Comparison of ENCODE assay signal across 9 cellular contexts in genomic region chr1:228058981-228059535, GRCh38. TPM values are rescaled to one million over a fixed set of nuclear protein-coding genes. Genes with fewer than 3 reads are reported as not detected.
DNase-seq lines count a peak whose midpoint lies in the region; ATAC-seq and TF ChIP-seq lines count a peak whose summit lies in the region.
"Had no signal": no experiment of that assay in that cellular context is flagged by ENCODE, and none has a peak within 500 bp of the region (broad histone marks: within the 10 kb centered on the region; RNA-seq: fewer than 3 reads in every experiment).

No MANE protein-coding gene starts in this region.

- no peak overlapping the region for H3K23ac ChIP-seq in trophoblast cell (ENCODE audit: low read length)

- H3K4me3 ChIP-seq in trophoblast cell (ENCODE audit: low read depth, low read length) = no peak overlapping the region

- no peak overlapping the region for H3K4ac ChIP-seq in trophoblast cell (ENCODE audit: low read depth, low read length)

- ATAC-seq in activated CD8-positive, alpha-beta memory T cell treated with anti-CD3 and anti-CD28 coated beads, Interleukin-2, amount 10 ng/mL, durations not matched to agents 7 days and 5 days = peak; percentile 59
- ATAC-seq in left lobe of liver = peak; percentile 24

- no peak for TF ChIP-seq CTCF in type B pancreatic cell (conservative IDR thresholded peaks at IDR 0.05)

- CTCF ChIA-PET in activated CD8-positive, alpha-beta memory T cell treated with anti-CD3 and anti-CD28 coated beads, Interleukin-2, amount 10 ng/mL, durations not matched to agents 7 days and 5 days (lab: Charles Lee) = interaction anchor here (1.4 kb wide), 1 partner anchor 60 kb away, joined by 5 read pairs; no protein-coding TSS in a partner anchor

- no peak overlapping the region for H2AFZ ChIP-seq in trophoblast cell (ENCODE audit: insufficient read depth, low read length, poor library complexity)

- H3K27ac ChIP-seq in trophoblast cell (ENCODE audit: low read depth, low read length) = no peak overlapping the region

- H3K79me1 ChIP-seq in trophoblast cell (ENCODE audit: low read length) = no peaks in the 10 kb centered on the region

- H3K36me3 Mint-ChIP-seq in activated CD8-positive, alpha-beta memory T cell treated with anti-CD3 and anti-CD28 coated beads, Interleukin-2, amount 10 ng/mL, durations not matched to agents 7 days and 5 days = no peaks in the 10 kb centered on the region
- no peaks in the 10 kb centered on the region for H3K36me3 Mint-ChIP-seq in type B pancreatic cell
- H3K36me3 Mint-ChIP-seq: brain had no signal

- peaks cover 6% of the 10 kb centered on the region for H3K4me1 Mint-ChIP-seq in activated CD8-positive, alpha-beta memory T cell treated with anti-CD3 and anti-CD28 coated beads, Interleukin-2, amount 10 ng/mL, durations not matched to agents 7 days and 5 days
- H3K4me1 Mint-ChIP-seq in type B pancreatic cell (ENCODE audit: unreplicated experiment) = no peaks in the 10 kb centered on the region
- H3K4me1 Mint-ChIP-seq: brain had no signal

- no peak overlapping the region for H4K12ac ChIP-seq in trophoblast cell (ENCODE audit: low read depth, low read length)

- H3K4me3 Mint-ChIP-seq in activated CD8-positive, alpha-beta memory T cell treated with anti-CD3 and anti-CD28 coated beads, Interleukin-2, amount 10 ng/mL, durations not matched to agents 7 days and 5 days = no peak overlapping the region
- peak overlapping the region; percentile 81 for H3K4me3 Mint-ChIP-seq in type B pancreatic cell

- H3K27me3 Mint-ChIP-seq in activated CD8-positive, alpha-beta memory T cell treated with anti-CD3 and anti-CD28 coated beads, Interleukin-2, amount 10 ng/mL, durations not matched to agents 7 days and 5 days = peaks cover 63% of the 10 kb centered on the region
- peaks cover 62% of the 10 kb centered on the region for H3K27me3 Mint-ChIP-seq in type B pancreatic cell

- no peaks in the 10 kb centered on the region for H3K79me2 ChIP-seq in trophoblast cell (ENCODE audit: control insufficient read depth, insufficient read depth, low read length, poor library complexity)

- peak; percentile 51 for DNase-seq in activated CD8-positive, alpha-beta memory T cell treated with anti-CD3 and anti-CD28 coated beads, Interleukin-2, amount 10 ng/mL, durations not matched to agents 7 days and 5 days
- no peak for DNase-seq in activated CD8-positive, alpha-beta memory T cell treated with anti-CD3 and anti-CD28 coated beads, Interleukin-2, amount 50 U/mL, for 48 hours
- DNase-seq in activated gamma-delta T cell (lab: John Stamatoyannopoulos, UW) (peak; percentile 58), left lobe of liver (ENCODE audit: low spot score) (no peak), type B pancreatic cell (ENCODE audit: extremely low spot score, unreplicated experiment) (no peak), NCI-H1930 (lab: John Stamatoyannopoulos, UW) (no peak), trophoblast cell (no peak), NAMALWA (ENCODE audit: low spot score) (no peak)

- no peaks in the 10 kb centered on the region for H3K36me3 ChIP-seq in trophoblast cell (ENCODE audit: control insufficient read depth in 1 of 2, insufficient read depth in 2 of 2, low read length in 2 of 2)

- H3K9me3 Mint-ChIP-seq in activated CD8-positive, alpha-beta memory T cell treated with anti-CD3 and anti-CD28 coated beads, Interleukin-2, amount 10 ng/mL, durations not matched to agents 7 days and 5 days (ENCODE audit: low read depth) = no peaks in the 10 kb centered on the region
- peaks cover 5% of the 10 kb centered on the region for H3K9me3 Mint-ChIP-seq in type B pancreatic cell

- H3K9me3 ChIP-seq in trophoblast cell (ENCODE audit: insufficient read depth, low read depth, low read length) = peaks cover 26% of the 10 kb centered on the region

- no peak overlapping the region for H3K4me2 ChIP-seq in trophoblast cell (ENCODE audit: low read length)

- H2BK5ac ChIP-seq in trophoblast cell (ENCODE audit: low read depth, low read length, poor library complexity) = no peak overlapping the region

- H2BK12ac ChIP-seq in trophoblast cell (ENCODE audit: low read length) = no peak overlapping the region

- no peak overlapping the region for H3K18ac ChIP-seq in trophoblast cell (ENCODE audit: low read length)

- peaks cover 5% of the 10 kb centered on the region for H3K27me3 ChIP-seq in trophoblast cell (ENCODE audit: insufficient read depth, low read length)

- no peak overlapping the region for H4K91ac ChIP-seq in trophoblast cell (ENCODE audit: low read depth, low read length)

- H3K4me1 ChIP-seq in trophoblast cell (ENCODE audit: control insufficient read depth in 1 of 2, insufficient read depth in 2 of 2, low read length in 2 of 2) = no peaks in the 10 kb centered on the region

- no peak overlapping the region for H3K14ac ChIP-seq in trophoblast cell (ENCODE audit: low read length)

- no peak overlapping the region for H4K8ac ChIP-seq in trophoblast cell (ENCODE audit: low read depth, low read length)

- H2AK5ac ChIP-seq in trophoblast cell (ENCODE audit: low read length) = no peak overlapping the region

- no peak overlapping the region for H3K9ac ChIP-seq in trophoblast cell (ENCODE audit: low read length)

- H3K27ac Mint-ChIP-seq in activated CD8-positive, alpha-beta memory T cell treated with anti-CD3 and anti-CD28 coated beads, Interleukin-2, amount 10 ng/mL, durations not matched to agents 7 days and 5 days = no peak overlapping the region
- H3K27ac Mint-ChIP-seq in type B pancreatic cell = no peak overlapping the region

- no CpG with 5 or more reads among the region's 60 CpGs for WGBS in trophoblast cell (ENCODE audit: extremely low coverage, insufficient coverage, insufficient read length)

- H2BK120ac ChIP-seq in trophoblast cell (ENCODE audit: insufficient read depth, low read length, poor library complexity) = no peak overlapping the region

RNA-seq across cellular contexts. Expression of gene ARF1, which starts 23.4 kb away (rescaled TPM):
- 100 to 1,000 TPM; 313 to 344 TPM for total RNA-seq in activated CD8-positive, alpha-beta memory T cell treated with anti-CD3 and anti-CD28 coated beads, Interleukin-2, amount 10 ng/mL, durations not matched to agents 7 days and 5 days
- 172 TPM for total RNA-seq in left lobe of liver
- 288 and 401 TPM in 2 replicates for total RNA-seq in type B pancreatic cell (ENCODE audit: low replicate concordance)
- polyA plus RNA-seq in trophoblast cell (2013) = 489 and 490 TPM in 2 replicates

RNA-seq across cellular contexts. Expression of gene C1orf35, which starts 44.1 kb away (rescaled TPM):
- 10 to 100 TPM; 24.1 to 27.0 TPM for total RNA-seq in activated CD8-positive, alpha-beta memory T cell treated with anti-CD3 and anti-CD28 coated beads, Interleukin-2, amount 10 ng/mL, durations not matched to agents 7 days and 5 days
- total RNA-seq in left lobe of liver = 6.9 TPM
- total RNA-seq in type B pancreatic cell (ENCODE audit: low replicate concordance) = 16.9 and 23.3 TPM in 2 replicates
- polyA plus RNA-seq in trophoblast cell (2013) = 17.6 and 18.1 TPM in 2 replicates

RNA-seq across cellular contexts. Expression of gene MRPL55, which starts 50.0 kb away (rescaled TPM):
- total RNA-seq in activated CD8-positive, alpha-beta memory T cell treated with anti-CD3 and anti-CD28 coated beads, Interleukin-2, amount 10 ng/mL, durations not matched to agents 7 days and 5 days = 10 to 100 TPM; 51.9 to 56.4 TPM
- total RNA-seq in left lobe of liver = 38.0 TPM
- total RNA-seq in type B pancreatic cell (ENCODE audit: low replicate concordance) = 47.4 and 58.8 TPM in 2 replicates
- polyA plus RNA-seq in trophoblast cell (2013) = 87.0 and 91.4 TPM in 2 replicates

RNA-seq across cellular contexts. Expression of gene WNT3A, which starts 52.3 kb away (rescaled TPM):
- not detected for total RNA-seq in activated CD8-positive, alpha-beta memory T cell treated with anti-CD3 and anti-CD28 coated beads, Interleukin-2, amount 10 ng/mL, durations not matched to agents 7 days and 5 days
- not detected for total RNA-seq in left lobe of liver
- 0.21 and 6.4 TPM in 2 replicates for total RNA-seq in type B pancreatic cell (ENCODE audit: low replicate concordance)
- polyA plus RNA-seq in trophoblast cell (2013) = 1.6 TPM in 2 replicates

Comparison
In these comparisons a context has a peak if more than half of its experiments do, and no peak if none do; other contexts are left out.
1. DNase-seq: peak in activated CD8-positive, alpha-beta memory T cell treated with anti-CD3 and anti-CD28 coated beads, Interleukin-2, amount 10 ng/mL, durations not matched to agents 7 days and 5 days (single experiment) and activated gamma-delta T cell (single experiment); none in activated CD8-positive, alpha-beta memory T cell treated with anti-CD3 and anti-CD28 coated beads, Interleukin-2, amount 50 U/mL, for 48 hours (single experiment), left lobe of liver (single experiment), type B pancreatic cell (single experiment), NCI-H1930 (0 of 2), trophoblast cell (0 of 2) and NAMALWA (single experiment).